10 cellular contexts compared by ENCODE assay signal in the genomic region with DNA sequence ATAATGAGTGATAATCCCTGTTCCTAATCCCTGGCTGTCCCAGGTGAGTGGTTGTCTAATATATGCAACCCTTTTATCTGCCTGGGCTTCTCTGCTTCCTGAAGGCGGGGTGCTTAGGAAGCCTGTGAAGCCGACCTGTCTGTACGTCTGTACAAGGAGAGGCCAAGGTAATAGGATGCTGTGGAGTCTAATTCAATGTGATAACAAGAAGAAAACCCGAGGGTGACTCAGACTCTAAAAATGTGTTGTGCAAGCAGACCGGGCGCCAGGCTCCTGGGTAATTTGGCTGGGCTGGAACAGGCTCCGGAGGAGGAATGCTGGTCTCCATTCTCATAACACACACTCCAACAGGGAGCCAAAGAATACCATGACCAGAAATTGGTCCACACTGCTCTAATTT. TPM values are rescaled to one million over a fixed set of nuclear protein-coding genes. Genes with fewer than 3 reads are reported as not detected.
A peak's percentile ranks its signal among the peaks of the same experiment; 100 is the strongest.
DNase-seq lines count a peak whose midpoint lies in the region; ATAC-seq lines count a peak whose summit lies in the region.
"Had no signal": no experiment of that assay in that cellular context is flagged by ENCODE, and none has a peak within 500 bp of the region (broad histone marks: within the 10 kb centered on the region; RNA-seq: fewer than 3 reads in every experiment).

No MANE protein-coding gene starts in this region.

- peak; percentile 91 for DNase-seq in GM23248
- DNase-seq in SJCRH30: peak; percentile 66 to 75
- DNase-seq in glomerular visceral epithelial cell (ENCODE audit: extremely low spot score): peak; percentile 77
- DNase-seq in renal cortical epithelial cell (ENCODE audit: low read depth): peak; percentile 87
- no peak for DNase-seq in KG1 (lab: John Stamatoyannopoulos, UW)
- DNase-seq in activated naive CD4-positive, alpha-beta T cell (lab: John Stamatoyannopoulos, UW): no peak

- no peaks in the 10 kb centered on the region for H3K27me3 ChIP-seq in GM23248 (replicated peaks; ENCODE audit: insufficient read depth)
- no peaks in the 10 kb centered on the region for H3K27me3 ChIP-seq in SJCRH30
- H3K27me3 ChIP-seq: cardiac muscle cell had no signal

- H4K20me1 ChIP-seq in GM23248 (ENCODE audit: insufficient read depth): no peaks in the 10 kb centered on the region

- ATAC-seq in HG02970 (IDR thresholded peaks at IDR 0.05; ENCODE audit: low FRiP score, unreplicated experiment) (no peak), HG02571 (IDR thresholded peaks at IDR 0.05; ENCODE audit: unreplicated experiment) (no peak)

- H2AFZ ChIP-seq in GM23248: 0 out of 2 replicates have a peak overlapping the region, but pooled peaks have one; percentile 24

- in situ Hi-C loops in GM23248 (cut with MboI): no loop called here

- no peak overlapping the region for H3K9ac ChIP-seq in GM23248

- H3K9me2 ChIP-seq in GM23248 (ENCODE audit: insufficient read depth): no peaks in the 10 kb centered on the region

- H3F3A ChIP-seq in GM23248 (ENCODE audit: insufficient read depth): peaks cover 41% of the 10 kb centered on the region

- H3K9me3 ChIP-seq in GM23248 (ENCODE audit: low read depth) (no peaks in the 10 kb centered on the region), SJCRH30 (replicated peaks) (no peaks in the 10 kb centered on the region)

- H3K4me3 ChIP-seq in GM23248: no peak overlapping the region
- H3K4me3 ChIP-seq in SJCRH30: no peak overlapping the region
- H3K4me3 ChIP-seq: cardiac muscle cell had no signal

- WGBS in GM23248 (ENCODE audit: low coverage in 1 of 2, low lambda C conversion rate in 2 of 2, missing lambda C conversion rate in 2 of 2), 2 experiments: 18 to 19% methylated on average over 7 of the region's 7 CpGs

- no peaks in the 10 kb centered on the region for H3K79me2 ChIP-seq in GM23248 (ENCODE audit: insufficient read depth)

- peak overlapping the region; percentile 9 for H3K4me2 ChIP-seq in GM23248 (ENCODE audit: unreplicated experiment)

- H3K27ac ChIP-seq in GM23248 (peak overlapping the region; percentile 90), SJCRH30 (peak overlapping the region; percentile 6; the same call in 1 of the 2 replicates)
- H3K27ac ChIP-seq: cardiac muscle cell had no signal

- H3K36me3 ChIP-seq in GM23248 (ENCODE audit: low read depth) (no peaks in the 10 kb centered on the region), SJCRH30 (no peaks in the 10 kb centered on the region)
- H3K36me3 ChIP-seq: cardiac muscle cell had no signal

- H3K4me1 ChIP-seq in GM23248 (ENCODE audit: insufficient read depth) (peaks cover 33% of the 10 kb centered on the region), SJCRH30 (peaks cover 20% of the 10 kb centered on the region; the same call in 1 of the 2 replicates)

RNA-seq across cellular contexts. Expression of a gene that starts 43.6 kb away (rescaled TPM):
- total RNA-seq in GM23248 (2014; rRNA removed; shearing (Covaris generic)): 2.7 and 3.0 TPM in 2 replicates
- polyA plus RNA-seq in GM23248 (2016; fragmentation: Nextera tagmentation; extraction: Ambion mirVana): 4.4 and 5.2 TPM in 2 replicates
- total RNA-seq in SJCRH30 (2014; rRNA removed; shearing (Covaris generic)): 6.3 and 6.5 TPM in 2 replicates
- 2.8 and 11.4 TPM in 2 replicates for total RNA-seq in renal cortical epithelial cell

RNA-seq across cellular contexts. Expression of a gene that starts 44.0 kb away (rescaled TPM):
- not detected in 2 replicates for total RNA-seq in GM23248 (2014; rRNA removed; shearing (Covaris generic))
- polyA plus RNA-seq in GM23248 (2016; fragmentation: Nextera tagmentation; extraction: Ambion mirVana): 0.11 and 0.34 TPM in 2 replicates
- total RNA-seq in SJCRH30 (2014; rRNA removed; shearing (Covaris generic)): not detected in 2 replicates
- 1.4 TPM in 1 of 2 replicates, not detected in the other for total RNA-seq in renal cortical epithelial cell
- total RNA-seq: cardiac muscle cell; T-helper 2 cell treated with Interferon-gamma antibody and Interleukin-4, amounts not matched to agents 100 ng/mL and 5 ng/mL, for 36 hours had no signal

Comparison
In these comparisons a context has a peak if more than half of its experiments do, and no peak if none do; other contexts are left out.
1. DNase-seq: peak in GM23248 (single experiment), SJCRH30 (2 of 2), glomerular visceral epithelial cell (single experiment) and renal cortical epithelial cell (single experiment); none in KG1 (single experiment) and activated naive CD4-positive, alpha-beta T cell (0 of 4).